In the genomic region with DNA sequence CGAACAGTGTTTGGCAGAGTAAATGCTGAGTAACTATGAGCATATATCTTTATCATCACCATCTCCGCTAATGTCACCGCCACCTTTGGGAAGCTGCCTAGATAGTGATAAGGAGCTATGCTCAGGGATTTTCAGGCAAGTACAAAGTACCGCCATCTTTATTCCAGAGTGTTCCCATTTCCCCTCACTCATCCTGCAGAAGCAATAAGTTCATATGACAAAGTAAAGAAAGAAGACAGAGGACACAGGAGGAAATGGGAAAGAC, we compare ENCODE assay signal across 14 cellular contexts.
A peak's percentile ranks its signal among the peaks of the same experiment; 100 is the strongest.
DNase-seq lines count a peak whose midpoint lies in the region; ATAC-seq and TF ChIP-seq lines count a peak whose summit lies in the region.
"Had no signal": no experiment of that assay in that cellular context is flagged by ENCODE, and none has a peak within 500 bp of the region (broad histone marks: within the 10 kb centered on the region; RNA-seq: fewer than 3 reads in every experiment).

No MANE protein-coding gene starts in this region.

- H3K9me2 ChIP-seq in PC-3 (replicated peaks; ENCODE audit: low read length): no peaks in the 10 kb centered on the region

- no peaks in the 10 kb centered on the region for H4K20me1 ChIP-seq in PC-3 (ENCODE audit: low read length)

- H3K4me3 Mint-ChIP-seq in natural killer cell treated with Interleukin-12 subunit alpha and Interleukin-12 subunit beta and Interleukin-15 and Interleukin-18, amount 100 ng/mL, for 72 hours: no peak overlapping the region
- no peak overlapping the region for H3K4me3 Mint-ChIP-seq in CD4-positive, alpha-beta T cell
- H3K4me3 Mint-ChIP-seq: H9 had no signal

- H3K36me3 Mint-ChIP-seq in natural killer cell treated with Interleukin-12 subunit alpha and Interleukin-12 subunit beta and Interleukin-15 and Interleukin-18, amount 100 ng/mL, for 72 hours: peaks cover 19% of the 10 kb centered on the region
- peaks cover 14% of the 10 kb centered on the region for H3K36me3 Mint-ChIP-seq in CD4-positive, alpha-beta T cell (ENCODE audit: low read depth)

- H2AFZ ChIP-seq in PC-3 (ENCODE audit: low read length): no peak overlapping the region

- intact Hi-C loops in PC-3 (cut with micrococcal nuclease) (loop anchor here (5.0 kb wide), 2 partner anchors 64 to 91 kb away; partner anchors contain the start of gene TGFBR3), esophagus muscularis mucosa (cut with DNase I) (no loop called here), sigmoid colon (cut with DNase I) (no loop called here)
- intact Hi-C loops in CD4-positive, alpha-beta T cell (cut with DNase I, micrococcal nuclease): no loop called here

- POLR2A ChIA-PET in PC-3 (lab: Charles Lee; ENCODE audit: unreplicated experiment): no interaction called here
- POLR2A ChIA-PET in CD4-positive, alpha-beta T cell (lab: Charles Lee): interaction anchor here (1.0 kb wide), 1 partner anchor 8 kb away, joined by 4 read pairs; no protein-coding TSS in a partner anchor

- peaks cover 67 to 71% of the 10 kb centered on the region in 2 donors for H3K4me1 Mint-ChIP-seq in natural killer cell treated with Interleukin-12 subunit alpha and Interleukin-12 subunit beta and Interleukin-15 and Interleukin-18, amount 100 ng/mL, for 72 hours (ENCODE audit: low read depth in 2 of 2)
- peaks cover 17% of the 10 kb centered on the region for H3K4me1 Mint-ChIP-seq in CD4-positive, alpha-beta T cell (ENCODE audit: low read depth)

- no peak overlapping the region for H3K4me3 ChIP-seq in PC-3 (ENCODE audit: low read length)
- H3K4me3 ChIP-seq in esophagus muscularis mucosa: no peak overlapping the region
- H3K4me3 ChIP-seq in sigmoid colon: no peak overlapping the region
- H3K4me3 ChIP-seq: SJCRH30 had no signal

- no peak for ATAC-seq in PC-3
- no peak for ATAC-seq in natural killer cell treated with Interleukin-12 subunit alpha and Interleukin-12 subunit beta and Interleukin-15 and Interleukin-18, amount 100 ng/mL, for 72 hours
- ATAC-seq in HG03095 (IDR thresholded peaks at IDR 0.05; ENCODE audit: unreplicated experiment): no peak
- ATAC-seq in CD4-positive, alpha-beta T cell (ENCODE audit: poor library complexity): no peak

- DNase-seq in PC-3 (no peak), esophagus muscularis mucosa (ENCODE audit: extremely low spot score) (no peak), sigmoid colon (no peak), DMS153 (lab: John Stamatoyannopoulos, UW) (no peak)
- no peak for DNase-seq in natural killer cell treated with Interleukin-12 subunit alpha and Interleukin-12 subunit beta and Interleukin-15 and Interleukin-18, amount 100 ng/mL, for 72 hours (ENCODE audit: low spot score)
- no peak for DNase-seq in activated CD4-positive, alpha-beta T cell treated with anti-CD3 and anti-CD28 coated beads for 4 hours
- no peak for DNase-seq in CD4-positive, alpha-beta T cell
- DNase-seq: DMS53, H9, NCI-H1930, NCI-H446, OCI-M1, SJCRH30 had no signal

- no TSS peak for BruUV-seq in PC-3 (replicated peaks; lab: Mats Ljungman, UMichigan)

- TF ChIP-seq POLR2A in esophagus muscularis mucosa (IDR thresholded peaks at IDR 0.05; ENCODE audit: low read depth): no peak
- TF ChIP-seq POLR2A in sigmoid colon (IDR thresholded peaks at IDR 0.05): no peak

- H3K4me1 ChIP-seq in PC-3 (ENCODE audit: insufficient read depth, low read length) (peaks cover 28% of the 10 kb centered on the region), esophagus muscularis mucosa (peaks cover 57 to 93% (median 89%) of the 10 kb centered on the region in 4 donors), sigmoid colon (peaks cover 0 to 78% (median 72%) of the 10 kb centered on the region in 4 donors)

- H3K9me3 Mint-ChIP-seq in natural killer cell treated with Interleukin-12 subunit alpha and Interleukin-12 subunit beta and Interleukin-15 and Interleukin-18, amount 100 ng/mL, for 72 hours: no peaks in the 10 kb centered on the region
- H3K9me3 Mint-ChIP-seq in CD4-positive, alpha-beta T cell: no peaks in the 10 kb centered on the region

- TF ChIP-seq EP300 in esophagus muscularis mucosa (IDR thresholded peaks at IDR 0.05) (no peak), sigmoid colon (IDR thresholded peaks at IDR 0.05) (no peak)

- H3K9me3 ChIP-seq in PC-3 (ENCODE audit: low read length) (no peaks in the 10 kb centered on the region), esophagus muscularis mucosa (no peaks in the 10 kb centered on the region), sigmoid colon (no peaks in the 10 kb centered on the region)
- no peaks in the 10 kb centered on the region for H3K9me3 ChIP-seq in CD4-positive, alpha-beta T cell (ENCODE audit: control insufficient read depth, low read length)

- peak overlapping the region; percentile 27 for H3K27ac ChIP-seq in PC-3 (ENCODE audit: low read length)
- H3K27ac ChIP-seq in esophagus muscularis mucosa (replicated peaks in 1 of 4): peak overlapping the region; percentile 62 to 81 (median 68)
- peak overlapping the region; percentile 73 to 80 (median 77) for H3K27ac ChIP-seq in sigmoid colon
- H3K27ac ChIP-seq in CD4-positive, alpha-beta T cell (ENCODE audit: low read depth, low read length): no peak overlapping the region
- H3K27ac ChIP-seq: SJCRH30 had no signal

- no peaks in the 10 kb centered on the region for H3F3A ChIP-seq in PC-3 (ENCODE audit: low read length, unreplicated experiment)

- no peaks in the 10 kb centered on the region for H3K79me2 ChIP-seq in PC-3 (ENCODE audit: low read length)

- WGBS in esophagus muscularis mucosa: 94% methylated on average over 4 of the region's 4 CpGs
- 98 to 99% methylated on average over 4 of the region's 4 CpGs for WGBS in sigmoid colon, 2 donors

- H3K9ac ChIP-seq in PC-3 (ENCODE audit: low read length): no peak overlapping the region

- H3K4me2 ChIP-seq in PC-3 (ENCODE audit: low read length): peak overlapping the region; percentile 65

- CTCF ChIA-PET in PC-3 (lab: Charles Lee): no interaction called here
- CTCF ChIA-PET in CD4-positive, alpha-beta T cell (lab: Charles Lee): no interaction called here

- H3K36me3 ChIP-seq in PC-3 (ENCODE audit: low read depth, low read length): no peaks in the 10 kb centered on the region
- peaks cover 0 to 15% (median 8%) of the 10 kb centered on the region in 4 donors for H3K36me3 ChIP-seq in esophagus muscularis mucosa
- peaks cover 0 to 10% (median 0%) of the 10 kb centered on the region in 4 donors for H3K36me3 ChIP-seq in sigmoid colon
- H3K36me3 ChIP-seq: SJCRH30 had no signal

- peak overlapping the region; percentile 74 to 96 for H3K27ac Mint-ChIP-seq in natural killer cell treated with Interleukin-12 subunit alpha and Interleukin-12 subunit beta and Interleukin-15 and Interleukin-18, amount 100 ng/mL, for 72 hours
- H3K27ac Mint-ChIP-seq in CD4-positive, alpha-beta T cell: no peak overlapping the region
- H3K27ac Mint-ChIP-seq: H9 had no signal

- H3K27me3 Mint-ChIP-seq in natural killer cell treated with Interleukin-12 subunit alpha and Interleukin-12 subunit beta and Interleukin-15 and Interleukin-18, amount 100 ng/mL, for 72 hours: no peaks in the 10 kb centered on the region
- H3K27me3 Mint-ChIP-seq in CD4-positive, alpha-beta T cell: no peaks in the 10 kb centered on the region

- no peak for TF ChIP-seq CTCF in PC-3 (conservative IDR thresholded peaks at IDR 0.05; ENCODE audit: low read depth, low read length)
- no peak for TF ChIP-seq CTCF in esophagus muscularis mucosa (IDR thresholded peaks at IDR 0.05)
- no peak for TF ChIP-seq CTCF in sigmoid colon (IDR thresholded peaks at IDR 0.05)
- no peak for TF ChIP-seq CTCF in CD4-positive, alpha-beta T cell (IDR thresholded peaks at IDR 0.05)

- H3K27me3 ChIP-seq in PC-3 (ENCODE audit: low read length) (no peaks in the 10 kb centered on the region), esophagus muscularis mucosa (no peaks in the 10 kb centered on the region), sigmoid colon (no peaks in the 10 kb centered on the region)
- no peaks in the 10 kb centered on the region for H3K27me3 ChIP-seq in CD4-positive, alpha-beta T cell (ENCODE audit: control insufficient read depth, insufficient read depth, low read length)
- H3K27me3 ChIP-seq: SJCRH30 had no signal
